Comparison of ENCODE assay signal across 1 cellular context in the genomic region with DNA sequence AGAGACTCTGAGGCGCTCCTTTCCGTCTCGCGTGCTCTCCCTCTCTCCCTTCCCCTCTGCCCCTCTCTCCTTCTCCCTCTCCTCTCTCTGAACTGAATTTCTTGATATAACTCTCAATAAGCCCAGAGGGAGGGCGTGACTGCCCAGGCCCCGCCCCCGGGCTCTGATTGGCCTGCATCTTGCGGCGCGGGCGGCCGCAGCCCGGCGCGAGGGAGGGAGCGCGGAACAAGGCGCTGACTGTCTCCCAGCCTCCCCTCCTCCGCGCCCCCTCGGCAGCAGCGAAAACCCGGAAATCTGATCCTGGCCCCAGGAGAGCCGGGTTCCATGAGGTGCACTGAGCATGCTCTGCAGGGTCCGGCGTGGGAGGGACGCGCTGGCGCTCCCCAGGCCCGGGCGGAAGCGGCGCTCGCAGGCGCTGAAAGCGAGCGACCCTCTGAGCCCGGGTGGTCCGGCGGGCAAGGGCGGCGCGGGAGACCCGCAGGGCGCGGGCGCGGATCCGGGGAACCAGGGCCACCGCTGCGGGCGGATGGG.
TF ChIP-seq lines count a peak whose summit lies in the region.

A gene with protein sequence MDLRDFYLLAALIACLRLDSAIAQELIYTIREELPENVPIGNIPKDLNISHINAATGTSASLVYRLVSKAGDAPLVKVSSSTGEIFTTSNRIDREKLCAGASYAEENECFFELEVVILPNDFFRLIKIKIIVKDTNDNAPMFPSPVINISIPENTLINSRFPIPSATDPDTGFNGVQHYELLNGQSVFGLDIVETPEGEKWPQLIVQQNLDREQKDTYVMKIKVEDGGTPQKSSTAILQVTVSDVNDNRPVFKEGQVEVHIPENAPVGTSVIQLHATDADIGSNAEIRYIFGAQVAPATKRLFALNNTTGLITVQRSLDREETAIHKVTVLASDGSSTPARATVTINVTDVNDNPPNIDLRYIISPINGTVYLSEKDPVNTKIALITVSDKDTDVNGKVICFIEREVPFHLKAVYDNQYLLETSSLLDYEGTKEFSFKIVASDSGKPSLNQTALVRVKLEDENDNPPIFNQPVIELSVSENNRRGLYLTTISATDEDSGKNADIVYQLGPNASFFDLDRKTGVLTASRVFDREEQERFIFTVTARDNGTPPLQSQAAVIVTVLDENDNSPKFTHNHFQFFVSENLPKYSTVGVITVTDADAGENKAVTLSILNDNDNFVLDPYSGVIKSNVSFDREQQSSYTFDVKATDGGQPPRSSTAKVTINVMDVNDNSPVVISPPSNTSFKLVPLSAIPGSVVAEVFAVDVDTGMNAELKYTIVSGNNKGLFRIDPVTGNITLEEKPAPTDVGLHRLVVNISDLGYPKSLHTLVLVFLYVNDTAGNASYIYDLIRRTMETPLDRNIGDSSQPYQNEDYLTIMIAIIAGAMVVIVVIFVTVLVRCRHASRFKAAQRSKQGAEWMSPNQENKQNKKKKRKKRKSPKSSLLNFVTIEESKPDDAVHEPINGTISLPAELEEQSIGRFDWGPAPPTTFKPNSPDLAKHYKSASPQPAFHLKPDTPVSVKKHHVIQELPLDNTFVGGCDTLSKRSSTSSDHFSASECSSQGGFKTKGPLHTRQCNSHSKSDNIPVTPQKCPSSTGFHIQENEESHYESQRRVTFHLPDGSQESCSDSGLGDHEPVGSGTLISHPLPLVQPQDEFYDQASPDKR (N-terminal part only) (minus strand): TSS at position 94 of the 531 bp plus-strand sequence. CDS start 1,896 bp downstream, outside the sequence.

TF ChIP-seq in HepG2, 621 proteins besides CTCF, POLR2A, EP300 and RAD21 (continued from another document and continues in another):
- TF ChIP-seq, protein P1, sequence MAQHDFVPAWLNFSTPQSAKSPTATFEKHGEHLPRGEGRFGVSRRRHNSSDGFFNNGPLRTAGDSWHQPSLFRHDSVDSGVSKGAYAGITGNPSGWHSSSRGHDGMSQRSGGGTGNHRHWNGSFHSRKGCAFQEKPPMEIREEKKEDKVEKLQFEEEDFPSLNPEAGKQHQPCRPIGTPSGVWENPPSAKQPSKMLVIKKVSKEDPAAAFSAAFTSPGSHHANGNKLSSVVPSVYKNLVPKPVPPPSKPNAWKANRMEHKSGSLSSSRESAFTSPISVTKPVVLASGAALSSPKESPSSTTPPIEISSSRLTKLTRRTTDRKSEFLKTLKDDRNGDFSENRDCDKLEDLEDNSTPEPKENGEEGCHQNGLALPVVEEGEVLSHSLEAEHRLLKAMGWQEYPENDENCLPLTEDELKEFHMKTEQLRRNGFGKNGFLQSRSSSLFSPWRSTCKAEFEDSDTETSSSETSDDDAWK (CRISPR knock-in tag; IDR thresholded peaks at IDR 0.05): no peak
- TF ChIP-seq, protein P2, sequence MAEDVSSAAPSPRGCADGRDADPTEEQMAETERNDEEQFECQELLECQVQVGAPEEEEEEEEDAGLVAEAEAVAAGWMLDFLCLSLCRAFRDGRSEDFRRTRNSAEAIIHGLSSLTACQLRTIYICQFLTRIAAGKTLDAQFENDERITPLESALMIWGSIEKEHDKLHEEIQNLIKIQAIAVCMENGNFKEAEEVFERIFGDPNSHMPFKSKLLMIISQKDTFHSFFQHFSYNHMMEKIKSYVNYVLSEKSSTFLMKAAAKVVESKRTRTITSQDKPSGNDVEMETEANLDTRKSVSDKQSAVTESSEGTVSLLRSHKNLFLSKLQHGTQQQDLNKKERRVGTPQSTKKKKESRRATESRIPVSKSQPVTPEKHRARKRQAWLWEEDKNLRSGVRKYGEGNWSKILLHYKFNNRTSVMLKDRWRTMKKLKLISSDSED (CRISPR knock-in tag; IDR thresholded peaks at IDR 0.05): no peak
- TF ChIP-seq TOE1 (CRISPR knock-in tag; IDR thresholded peaks at IDR 0.05) (no peak), ZFP91 (CRISPR knock-in tag; IDR thresholded peaks at IDR 0.05; ENCODE audit: borderline replicate concordance) (peak; percentile 28; the same call in 1 of the 2 replicates), NR2F2 (IDR thresholded peaks at IDR 0.05; ENCODE audit: borderline replicate concordance, low read depth) (no peak), ZNF552 (CRISPR knock-in tag; IDR thresholded peaks at IDR 0.05; ENCODE audit: borderline replicate concordance) (no peak), HOXA3 (CRISPR knock-in tag; IDR thresholded peaks at IDR 0.05) (peak; percentile 63), GABPA (IDR thresholded peaks at IDR 0.05; ENCODE audit: low read depth, low read length) (no peak), GABPA (CRISPR knock-in tag; IDR thresholded peaks at IDR 0.05; ENCODE audit: low read depth) (peak; percentile 52; the same call in 1 of the 2 replicates), POLR2G (IDR thresholded peaks at IDR 0.05; ENCODE audit: low read depth, low read length) (peak; percentile 84), TOPORS (CRISPR knock-in tag; IDR thresholded peaks at IDR 0.05) (no peak; the same call in 1 of the 2 replicates), KLF15 (CRISPR knock-in tag; IDR thresholded peaks at IDR 0.05; ENCODE audit: borderline replicate concordance) (no peak), JARID2 (CRISPR knock-in tag; IDR thresholded peaks at IDR 0.05; ENCODE audit: insufficient replicate concordance) (no peak), ZNF136 (CRISPR knock-in tag; IDR thresholded peaks at IDR 0.05; ENCODE audit: low read depth) (no peak), PITX1 (CRISPR knock-in tag; IDR thresholded peaks at IDR 0.05) (no peak; the same call in 1 of the 2 replicates), ZNF670 (CRISPR knock-in tag; IDR thresholded peaks at IDR 0.05; ENCODE audit: borderline replicate concordance) (peak; percentile 27; the same call in 1 of the 2 replicates), PPARG (CRISPR knock-in tag; conservative IDR thresholded peaks at IDR 0.05) (0 out of 2 replicates have a peak, but pooled peaks have one; percentile 32), PCBP1 (IDR thresholded peaks at IDR 0.05; ENCODE audit: borderline replicate concordance, low read depth, low read length) (no peak), NFIC (IDR thresholded peaks at IDR 0.05; ENCODE audit: low read length) (no peak), CREM (IDR thresholded peaks at IDR 0.05) (no peak), CREM (CRISPR knock-in tag; IDR thresholded peaks at IDR 0.05) (0 out of 2 replicates have a peak, but pooled peaks have one; percentile 24), PHF5A (CRISPR knock-in tag; IDR thresholded peaks at IDR 0.05; ENCODE audit: low read depth, unreplicated experiment) (no peak), ZNF224 (CRISPR knock-in tag; IDR thresholded peaks at IDR 0.05) (no peak), SOX13 (IDR thresholded peaks at IDR 0.05) (no peak), SOX13 (CRISPR knock-in tag; conservative IDR thresholded peaks at IDR 0.05 in 1 of 2, IDR thresholded peaks at IDR 0.05 in 1 of 2) (peak in 1 of 2 experiments; percentile 56; a peak in 1 of 4 replicates), ZNF883 (CRISPR knock-in tag; IDR thresholded peaks at IDR 0.05; ENCODE audit: not compliant biosample characterization) (peak; percentile 14), IKZF1 (IDR thresholded peaks at IDR 0.05) (no peak), ZBTB7A (CRISPR knock-in tag; IDR thresholded peaks at IDR 0.05) (no peak), ZNF570 (CRISPR knock-in tag; IDR thresholded peaks at IDR 0.05; ENCODE audit: borderline replicate concordance) (no peak), CBFB (CRISPR knock-in tag; IDR thresholded peaks at IDR 0.05) (peak; percentile 65; the same call in 1 of the 2 replicates), PHB2 (IDR thresholded peaks at IDR 0.05; ENCODE audit: partially characterized antibody) (no peak), SRY (CRISPR knock-in tag; IDR thresholded peaks at IDR 0.05) (no peak; the same call in 1 of the 2 replicates), ZXDC (CRISPR knock-in tag; IDR thresholded peaks at IDR 0.05) (no peak), ZNF589 (CRISPR knock-in tag; conservative IDR thresholded peaks at IDR 0.05) (0 out of 2 replicates have a peak, but pooled peaks have one; percentile 26), CSRNP1 (CRISPR knock-in tag; IDR thresholded peaks at IDR 0.05) (no peak), ZNF629 (CRISPR knock-in tag; conservative IDR thresholded peaks at IDR 0.05) (no peak), LCORL (IDR thresholded peaks at IDR 0.05) (no peak), LCORL (CRISPR knock-in tag; IDR thresholded peaks at IDR 0.05) (no peak)
- TF ChIP-seq, protein P3, sequence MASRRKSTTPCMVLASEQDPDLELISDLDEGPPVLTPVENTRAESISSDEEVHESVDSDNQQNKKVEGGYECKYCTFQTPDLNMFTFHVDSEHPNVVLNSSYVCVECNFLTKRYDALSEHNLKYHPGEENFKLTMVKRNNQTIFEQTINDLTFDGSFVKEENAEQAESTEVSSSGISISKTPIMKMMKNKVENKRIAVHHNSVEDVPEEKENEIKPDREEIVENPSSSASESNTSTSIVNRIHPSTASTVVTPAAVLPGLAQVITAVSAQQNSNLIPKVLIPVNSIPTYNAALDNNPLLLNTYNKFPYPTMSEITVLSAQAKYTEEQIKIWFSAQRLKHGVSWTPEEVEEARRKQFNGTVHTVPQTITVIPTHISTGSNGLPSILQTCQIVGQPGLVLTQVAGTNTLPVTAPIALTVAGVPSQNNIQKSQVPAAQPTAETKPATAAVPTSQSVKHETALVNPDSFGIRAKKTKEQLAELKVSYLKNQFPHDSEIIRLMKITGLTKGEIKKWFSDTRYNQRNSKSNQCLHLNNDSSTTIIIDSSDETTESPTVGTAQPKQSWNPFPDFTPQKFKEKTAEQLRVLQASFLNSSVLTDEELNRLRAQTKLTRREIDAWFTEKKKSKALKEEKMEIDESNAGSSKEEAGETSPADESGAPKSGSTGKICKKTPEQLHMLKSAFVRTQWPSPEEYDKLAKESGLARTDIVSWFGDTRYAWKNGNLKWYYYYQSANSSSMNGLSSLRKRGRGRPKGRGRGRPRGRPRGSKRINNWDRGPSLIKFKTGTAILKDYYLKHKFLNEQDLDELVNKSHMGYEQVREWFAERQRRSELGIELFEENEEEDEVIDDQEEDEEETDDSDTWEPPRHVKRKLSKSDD (CRISPR knock-in tag; IDR thresholded peaks at IDR 0.05; ENCODE audit: low read depth): no peak; the same call in 1 of the 2 replicates
- TF ChIP-seq, protein P4, sequence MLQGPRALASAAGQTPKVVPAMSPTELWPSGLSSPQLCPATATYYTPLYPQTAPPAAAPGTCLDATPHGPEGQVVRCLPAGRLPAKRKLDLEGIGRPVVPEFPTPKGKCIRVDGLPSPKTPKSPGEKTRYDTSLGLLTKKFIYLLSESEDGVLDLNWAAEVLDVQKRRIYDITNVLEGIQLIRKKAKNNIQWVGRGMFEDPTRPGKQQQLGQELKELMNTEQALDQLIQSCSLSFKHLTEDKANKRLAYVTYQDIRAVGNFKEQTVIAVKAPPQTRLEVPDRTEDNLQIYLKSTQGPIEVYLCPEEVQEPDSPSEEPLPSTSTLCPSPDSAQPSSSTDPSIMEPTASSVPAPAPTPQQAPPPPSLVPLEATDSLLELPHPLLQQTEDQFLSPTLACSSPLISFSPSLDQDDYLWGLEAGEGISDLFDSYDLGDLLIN (CRISPR knock-in tag; IDR thresholded peaks at IDR 0.05; ENCODE audit: borderline replicate concordance): no peak
- TF ChIP-seq, protein P5, sequence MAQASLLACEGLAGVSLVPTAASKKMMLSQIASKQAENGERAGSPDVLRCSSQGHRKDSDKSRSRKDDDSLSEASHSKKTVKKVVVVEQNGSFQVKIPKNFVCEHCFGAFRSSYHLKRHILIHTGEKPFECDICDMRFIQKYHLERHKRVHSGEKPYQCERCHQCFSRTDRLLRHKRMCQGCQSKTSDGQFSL (CRISPR knock-in tag; IDR thresholded peaks at IDR 0.05): no peak
- TF ChIP-seq, protein P6, sequence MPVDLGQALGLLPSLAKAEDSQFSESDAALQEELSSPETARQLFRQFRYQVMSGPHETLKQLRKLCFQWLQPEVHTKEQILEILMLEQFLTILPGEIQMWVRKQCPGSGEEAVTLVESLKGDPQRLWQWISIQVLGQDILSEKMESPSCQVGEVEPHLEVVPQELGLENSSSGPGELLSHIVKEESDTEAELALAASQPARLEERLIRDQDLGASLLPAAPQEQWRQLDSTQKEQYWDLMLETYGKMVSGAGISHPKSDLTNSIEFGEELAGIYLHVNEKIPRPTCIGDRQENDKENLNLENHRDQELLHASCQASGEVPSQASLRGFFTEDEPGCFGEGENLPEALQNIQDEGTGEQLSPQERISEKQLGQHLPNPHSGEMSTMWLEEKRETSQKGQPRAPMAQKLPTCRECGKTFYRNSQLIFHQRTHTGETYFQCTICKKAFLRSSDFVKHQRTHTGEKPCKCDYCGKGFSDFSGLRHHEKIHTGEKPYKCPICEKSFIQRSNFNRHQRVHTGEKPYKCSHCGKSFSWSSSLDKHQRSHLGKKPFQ (CRISPR knock-in tag; IDR thresholded peaks at IDR 0.05; ENCODE audit: insufficient replicate concordance): peak; percentile 11
